In genomic region chr4:105092768-105093167, GRCh38 we compare ENCODE assay signal across 24 cellular contexts. TPM values are rescaled to one million over a fixed set of nuclear protein-coding genes. Genes with fewer than 3 reads are reported as not detected.
A peak's percentile ranks its signal among the peaks of the same experiment; 100 is the strongest.
DNase-seq lines count a peak whose midpoint lies in the region; TF ChIP-seq lines count a peak whose summit lies in the region.
"Had no signal": no experiment of that assay in that cellular context is flagged by ENCODE, and none has a peak within 500 bp of the region (broad histone marks: within the 10 kb centered on the region; RNA-seq: fewer than 3 reads in every experiment).

No MANE protein-coding gene starts in this region.

- H3K79me2 ChIP-seq in GM23248 (ENCODE audit: insufficient read depth) (no peaks in the 10 kb centered on the region), osteoblast (ENCODE audit: insufficient read depth, low read length) (no peaks in the 10 kb centered on the region), OCI-LY7 (ENCODE audit: insufficient read depth, low read depth, low read length) (no peaks in the 10 kb centered on the region)

- POLR2A ChIA-PET in OCI-LY7 (lab: Charles Lee) = no interaction called here

- no peak for TF ChIP-seq CTCF in osteoblast (IDR thresholded peaks at IDR 0.05; ENCODE audit: extremely low read depth, low read depth, low read length)
- TF ChIP-seq CTCF in colonic mucosa (IDR thresholded peaks at IDR 0.05) = no peak
- no peak for TF ChIP-seq CTCF in OCI-LY7 (conservative IDR thresholded peaks at IDR 0.05; ENCODE audit: low read length)
- no peak for TF ChIP-seq CTCF in esophagus muscularis mucosa (IDR thresholded peaks at IDR 0.05)

- in situ Hi-C loops in GM23248 (cut with MboI) = no loop called here

- no TSS peak for BruUV-seq in OCI-LY7 (replicated peaks; lab: Mats Ljungman, UMichigan)

- CTCF ChIA-PET in OCI-LY7 (lab: Charles Lee; ENCODE audit: unreplicated experiment) = no interaction called here

- peaks cover 22% of the 10 kb centered on the region for H3K4me1 ChIP-seq in GM23248 (ENCODE audit: insufficient read depth)
- peaks cover 20% of the 10 kb centered on the region for H3K4me1 ChIP-seq in osteoblast (ENCODE audit: insufficient read depth, low read length)
- no peaks in the 10 kb centered on the region for H3K4me1 ChIP-seq in colonic mucosa
- no peaks in the 10 kb centered on the region for H3K4me1 ChIP-seq in OCI-LY7 (ENCODE audit: insufficient read depth, low read length, poor library complexity, severe bottlenecking)
- peaks cover 0 to 9% (median 7%) of the 10 kb centered on the region in 4 donors for H3K4me1 ChIP-seq in esophagus muscularis mucosa
- H3K4me1 ChIP-seq: pancreas had no signal

- H3F3A ChIP-seq in GM23248 (ENCODE audit: insufficient read depth) = peaks cover 21% of the 10 kb centered on the region

- no peak for TF ChIP-seq POLR2A in esophagus muscularis mucosa (IDR thresholded peaks at IDR 0.05; ENCODE audit: low read depth)

- H3K4me2 ChIP-seq in GM23248 (ENCODE audit: unreplicated experiment) (peak overlapping the region; percentile 46), osteoblast (ENCODE audit: insufficient read depth, low read length) (peak overlapping the region; percentile 38), OCI-LY7 (ENCODE audit: low read length) (no peak overlapping the region)

- H3K9me3 ChIP-seq in GM23248 (ENCODE audit: low read depth) (peaks cover 4% of the 10 kb centered on the region), osteoblast (ENCODE audit: low read depth, low read length) (no peaks in the 10 kb centered on the region), colonic mucosa (no peaks in the 10 kb centered on the region), OCI-LY7 (ENCODE audit: low read length) (no peaks in the 10 kb centered on the region), esophagus muscularis mucosa (no peaks in the 10 kb centered on the region)
- H3K9me3 ChIP-seq: pancreas had no signal

- WGBS in GM23248 (ENCODE audit: low coverage in 1 of 2, low lambda C conversion rate in 2 of 2, missing lambda C conversion rate in 2 of 2), 2 experiments = 0 to 4% methylated on average over 1 of the region's 1 CpG
- WGBS in esophagus muscularis mucosa = 81% methylated on average over 1 of the region's 1 CpG

- no peak for TF ChIP-seq EP300 in esophagus muscularis mucosa (IDR thresholded peaks at IDR 0.05)

- no peaks in the 10 kb centered on the region for H3K9me2 ChIP-seq in GM23248 (ENCODE audit: insufficient read depth)
- no peaks in the 10 kb centered on the region for H3K9me2 ChIP-seq in OCI-LY7 (ENCODE audit: insufficient read depth, low read length)

- DNase-seq in GM23248 (peak; percentile 48), RKO (ENCODE audit: low spot score) (peak; percentile 7), epithelial cell of prostate (ENCODE audit: low read depth, low spot score) (peak; percentile 34), osteoblast (ENCODE audit: insufficient read length, low spot score, missing footprints) (no peak), colonic mucosa (no peak), OCI-M2 (lab: John Stamatoyannopoulos, UW; ENCODE audit: unreplicated experiment) (no peak), OCI-LY7 (ENCODE audit: low spot score) (no peak), esophagus muscularis mucosa (ENCODE audit: extremely low spot score) (no peak)
- DNase-seq: activated CD4-positive, alpha-beta T cell treated with anti-CD3 and anti-CD28 coated beads for 36 hours; activated naive CD4-positive, alpha-beta T cell treated with anti-CD3 and anti-CD28 coated beads for 36 hours; activated T-cell treated with anti-CD3 and anti-CD28 coated beads, Interleukin-2, amount 50 U/mL, for 48 hours; AML-193; amygdala; caudate nucleus; natural killer cell; NCI-H1436 treated with DMSO at 0.1 percent for 48 hours; pancreas; right cardiac atrium; Right ventricle myocardium superior; stimulated activated CD4-positive, alpha-beta T cell treated with anti-CD3 and anti-CD28 coated beads, Interleukin-15, amount 100 ng/mL, for 24 hours; stomach; T-cell; transverse colon had no signal

- H2AFZ ChIP-seq in GM23248 = no peak overlapping the region
- peak overlapping the region; percentile 27 for H2AFZ ChIP-seq in osteoblast (ENCODE audit: low read length)
- no peak overlapping the region for H2AFZ ChIP-seq in OCI-LY7 (ENCODE audit: low read length)

- H3K4me3 ChIP-seq in GM23248 (0 out of 2 replicates have a peak overlapping the region, but pooled peaks have one; percentile 8), osteoblast (ENCODE audit: insufficient read depth, low read length) (no peak overlapping the region), colonic mucosa (no peak overlapping the region), OCI-LY7 (ENCODE audit: low read depth, low read length, poor library complexity, severe bottlenecking) (no peak overlapping the region), esophagus muscularis mucosa (no peak overlapping the region)
- H3K4me3 ChIP-seq: pancreas, stomach, transverse colon had no signal

- no peaks in the 10 kb centered on the region for H3K36me3 ChIP-seq in GM23248 (ENCODE audit: low read depth)
- H3K36me3 ChIP-seq in osteoblast (ENCODE audit: insufficient read depth, low read length) = no peaks in the 10 kb centered on the region
- H3K36me3 ChIP-seq in colonic mucosa = no peaks in the 10 kb centered on the region
- no peaks in the 10 kb centered on the region for H3K36me3 ChIP-seq in OCI-LY7 (ENCODE audit: insufficient read depth, low read length)
- H3K36me3 ChIP-seq in esophagus muscularis mucosa = no peaks in the 10 kb centered on the region
- H3K36me3 ChIP-seq: pancreas, stomach, transverse colon had no signal

- H3K27me3 ChIP-seq in GM23248 (replicated peaks; ENCODE audit: insufficient read depth) (no peaks in the 10 kb centered on the region), osteoblast (ENCODE audit: insufficient read depth, low read length) (no peaks in the 10 kb centered on the region), colonic mucosa (no peaks in the 10 kb centered on the region), esophagus muscularis mucosa (no peaks in the 10 kb centered on the region)
- H3K27me3 ChIP-seq: pancreas, stomach, transverse colon had no signal

- 0 out of 2 replicates have a peak overlapping the region, but pooled peaks have one; percentile 19 for H3K27ac ChIP-seq in GM23248
- H3K27ac ChIP-seq in epithelial cell of prostate = peak overlapping the region; percentile 79
- no peak overlapping the region for H3K27ac ChIP-seq in osteoblast (ENCODE audit: low read depth, low read length)
- H3K27ac ChIP-seq in colonic mucosa = no peak overlapping the region
- no peak overlapping the region for H3K27ac ChIP-seq in OCI-LY7 (ENCODE audit: low read depth, low read length, poor library complexity, severe bottlenecking)
- H3K27ac ChIP-seq in esophagus muscularis mucosa (replicated peaks in 1 of 4) = no peak overlapping the region
- H3K27ac ChIP-seq: HL-60, pancreas, stomach, transverse colon had no signal

- intact Hi-C loops in colonic mucosa (cut with DNase I) (no loop called here), OCI-LY7 (cut with micrococcal nuclease; ENCODE audit: unreplicated experiment) (no loop called here), esophagus muscularis mucosa (cut with DNase I) (no loop called here)

- H3K9ac ChIP-seq in GM23248 (no peak overlapping the region), colonic mucosa (ENCODE audit: low read depth in 2 of 2, low read length in 2 of 2) (no peak overlapping the region)

- H4K20me1 ChIP-seq in GM23248 (ENCODE audit: insufficient read depth) (no peaks in the 10 kb centered on the region), osteoblast (ENCODE audit: insufficient read depth, low read length) (no peaks in the 10 kb centered on the region), OCI-LY7 (ENCODE audit: insufficient read depth, low read length) (no peaks in the 10 kb centered on the region)

RNA-seq across cellular contexts. Expression of gene TET2, which starts 53.9 kb away (rescaled TPM):
- total RNA-seq in GM23248 (2014; rRNA removed; shearing (Covaris generic)) = 5.6 and 7.6 TPM in 2 replicates
- polyA plus RNA-seq in GM23248 (2016; fragmentation: Nextera tagmentation; extraction: Ambion mirVana) = 5.7 and 7.1 TPM in 2 replicates
- total RNA-seq in osteoblast = 15.0 and 15.9 TPM in 2 replicates
- 10 to 100 TPM; 20.0 to 30.1 TPM for total RNA-seq in colonic mucosa
- total RNA-seq in OCI-LY7 (2014; rRNA removed; shearing (Covaris generic)) = 0.19 and 0.21 TPM in 2 replicates
- not detected in 2 replicates for total RNA-seq in OCI-LY7 (2022)
- 10 to 100 TPM; 22.0 to 31.5 (median 28.0) TPM for total RNA-seq in esophagus muscularis mucosa

Comparison
In these comparisons a context has a peak if more than half of its experiments do, and no peak if none do; other contexts are left out.
1. DNase-seq: peak in GM23248 (single experiment), RKO (single experiment) and epithelial cell of prostate (single experiment); none in osteoblast (single experiment), colonic mucosa (single experiment), OCI-M2 (single experiment), OCI-LY7 (single experiment) and esophagus muscularis mucosa (single experiment).
2. H3K27ac ChIP-seq: peak in GM23248 (single experiment) and epithelial cell of prostate (single experiment); none in osteoblast (single experiment), colonic mucosa (single experiment), OCI-LY7 (single experiment) and esophagus muscularis mucosa (0 of 4).